Comparison of ENCODE assay signal across 8 cellular contexts in genomic region chr7:156640949-156641485, GRCh38. TPM values are rescaled to one million over a fixed set of nuclear protein-coding genes. Genes with fewer than 3 reads are reported as not detected.
A peak's percentile ranks its signal among the peaks of the same experiment; 100 is the strongest.
DNase-seq lines count a peak whose midpoint lies in the region; ATAC-seq lines count a peak whose summit lies in the region.

No MANE protein-coding gene starts in this region.

- peaks cover 16% of the 10 kb centered on the region for H3K4me1 Mint-ChIP-seq in memory B cell
- peaks cover 10% of the 10 kb centered on the region for H3K4me1 Mint-ChIP-seq in stimulated activated effector memory CD8-positive, alpha-beta T cell treated with anti-CD3 and anti-CD28 coated beads, Interleukin-12 subunit alpha, Interleukin-12 subunit beta, amount 100 ng/mL, for 72 hours

- DNase-seq in EL (peak; percentile 46), HT-29 (ENCODE audit: low spot score) (peak; percentile 76), T-helper 2 cell (peak in 4 of 5 experiments; percentile 22 to 91 (median 46)), memory B cell (ENCODE audit: low spot score in 2 of 2) (no peak), NCI-H226 (no peak)
- DNase-seq in stimulated activated effector memory CD8-positive, alpha-beta T cell treated with anti-CD3 and anti-CD28 coated beads, Interleukin-12 subunit alpha, Interleukin-12 subunit beta, amount 100 ng/mL, for 72 hours (ENCODE audit: low spot score in 2 of 2) = no peak

- no peaks in the 10 kb centered on the region for H3K27me3 Mint-ChIP-seq in memory B cell

- peak; percentile 47 for ATAC-seq in GM21381 (IDR thresholded peaks at IDR 0.05; ENCODE audit: unreplicated experiment)
- ATAC-seq in memory B cell (ENCODE audit: low read depth) = peak; percentile 64
- peak; percentile 80 for ATAC-seq in stimulated activated effector memory CD8-positive, alpha-beta T cell treated with anti-CD3 and anti-CD28 coated beads, Interleukin-12 subunit alpha, Interleukin-12 subunit beta, amount 100 ng/mL, for 72 hours

- peaks cover 11% of the 10 kb centered on the region for H3K36me3 Mint-ChIP-seq in memory B cell
- H3K36me3 Mint-ChIP-seq in stimulated activated effector memory CD8-positive, alpha-beta T cell treated with anti-CD3 and anti-CD28 coated beads, Interleukin-12 subunit alpha, Interleukin-12 subunit beta, amount 100 ng/mL, for 72 hours = peaks cover 21% of the 10 kb centered on the region

- H3K9me3 Mint-ChIP-seq in memory B cell = no peaks in the 10 kb centered on the region
- peaks cover 3% of the 10 kb centered on the region for H3K9me3 Mint-ChIP-seq in stimulated activated effector memory CD8-positive, alpha-beta T cell treated with anti-CD3 and anti-CD28 coated beads, Interleukin-12 subunit alpha, Interleukin-12 subunit beta, amount 100 ng/mL, for 72 hours

- H3K27ac ChIP-seq in cingulate gyrus (ENCODE audit: low read depth, low read length) = peak overlapping the region; percentile 49

- H3K4me3 Mint-ChIP-seq in memory B cell = peak overlapping the region; percentile 91
- H3K4me3 Mint-ChIP-seq in stimulated activated effector memory CD8-positive, alpha-beta T cell treated with anti-CD3 and anti-CD28 coated beads, Interleukin-12 subunit alpha, Interleukin-12 subunit beta, amount 100 ng/mL, for 72 hours = peak overlapping the region; percentile 77

- H3K27ac Mint-ChIP-seq in memory B cell = peak overlapping the region; percentile 97
- peak overlapping the region; percentile 90 for H3K27ac Mint-ChIP-seq in stimulated activated effector memory CD8-positive, alpha-beta T cell treated with anti-CD3 and anti-CD28 coated beads, Interleukin-12 subunit alpha, Interleukin-12 subunit beta, amount 100 ng/mL, for 72 hours

RNA-seq across cellular contexts. Expression of gene RNF32, which starts 0.4 kb away (rescaled TPM):
- total RNA-seq in HT-29 (2014; rRNA removed; shearing (Covaris generic)) = 0.66 and 1.9 TPM in 2 replicates

Comparison
In these comparisons a context has a peak if more than half of its experiments do, and no peak if none do; other contexts are left out.
1. DNase-seq: peak in EL (single experiment), HT-29 (single experiment) and T-helper 2 cell (4 of 5); none in memory B cell (0 of 2), stimulated activated effector memory CD8-positive, alpha-beta T cell treated with anti-CD3 and anti-CD28 coated beads, Interleukin-12 subunit alpha, Interleukin-12 subunit beta, amount 100 ng/mL, for 72 hours (0 of 2) and NCI-H226 (single experiment).
2. Peak in every context shown above with its lines, with median percentiles within 50 percentile points of each other: ATAC-seq.